Comparison of ENCODE assay signal across 1 cellular context in the genomic region with DNA sequence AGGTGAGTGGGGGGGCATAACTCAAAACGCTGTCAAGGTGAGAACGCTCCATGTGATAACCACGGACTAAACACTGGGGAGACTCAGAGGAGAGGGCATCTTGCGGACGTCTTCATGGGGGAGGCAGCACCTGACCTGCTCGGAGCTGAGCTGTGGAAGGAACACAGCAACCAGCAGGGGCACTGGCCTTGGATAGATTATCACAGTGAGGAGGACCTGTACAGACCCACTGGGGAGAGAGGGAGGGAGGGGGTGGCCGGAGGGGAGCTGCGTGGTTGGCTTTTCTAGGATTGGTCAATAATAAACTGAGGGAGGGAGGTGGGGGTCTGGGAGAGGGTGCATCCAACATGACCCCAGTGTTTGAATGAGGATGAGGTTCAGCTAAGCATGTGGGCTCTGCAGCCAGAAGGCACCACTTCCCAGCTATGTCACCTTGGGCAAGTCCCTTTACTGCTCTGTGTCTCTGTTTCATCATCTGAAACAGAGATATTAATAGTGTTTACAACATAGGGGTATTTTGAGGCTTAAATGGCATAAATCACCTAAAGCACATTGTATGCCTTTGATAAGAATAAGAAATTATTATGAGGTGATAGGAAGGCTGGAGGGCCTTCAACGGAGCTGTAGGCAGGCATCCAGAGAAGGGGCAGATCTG.
TF ChIP-seq lines count a peak whose summit lies in the region.

No MANE protein-coding gene starts in this region.

TF ChIP-seq in K562, 482 proteins besides CTCF, POLR2A, EP300 and RAD21 (continued from another document):
- TF ChIP-seq TARDBP (IDR thresholded peaks at IDR 0.05): no peak
- TF ChIP-seq, protein P1, sequence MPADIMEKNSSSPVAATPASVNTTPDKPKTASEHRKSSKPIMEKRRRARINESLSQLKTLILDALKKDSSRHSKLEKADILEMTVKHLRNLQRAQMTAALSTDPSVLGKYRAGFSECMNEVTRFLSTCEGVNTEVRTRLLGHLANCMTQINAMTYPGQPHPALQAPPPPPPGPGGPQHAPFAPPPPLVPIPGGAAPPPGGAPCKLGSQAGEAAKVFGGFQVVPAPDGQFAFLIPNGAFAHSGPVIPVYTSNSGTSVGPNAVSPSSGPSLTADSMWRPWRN (IDR thresholded peaks at IDR 0.05; ENCODE audit: low read depth): no peak
- TF ChIP-seq, protein P2, sequence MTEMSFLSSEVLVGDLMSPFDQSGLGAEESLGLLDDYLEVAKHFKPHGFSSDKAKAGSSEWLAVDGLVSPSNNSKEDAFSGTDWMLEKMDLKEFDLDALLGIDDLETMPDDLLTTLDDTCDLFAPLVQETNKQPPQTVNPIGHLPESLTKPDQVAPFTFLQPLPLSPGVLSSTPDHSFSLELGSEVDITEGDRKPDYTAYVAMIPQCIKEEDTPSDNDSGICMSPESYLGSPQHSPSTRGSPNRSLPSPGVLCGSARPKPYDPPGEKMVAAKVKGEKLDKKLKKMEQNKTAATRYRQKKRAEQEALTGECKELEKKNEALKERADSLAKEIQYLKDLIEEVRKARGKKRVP (CRISPR knock-in tag; IDR thresholded peaks at IDR 0.05): no peak
- no peak for TF ChIP-seq PRDM10 (IDR thresholded peaks at IDR 0.05; ENCODE audit: partially characterized antibody)
- no peak for TF ChIP-seq HMBOX1 (IDR thresholded peaks at IDR 0.05)
